ENCODE assay signal across 20 cellular contexts in genomic region chr9:111566234-111566633, GRCh38. TPM values are rescaled to one million over a fixed set of nuclear protein-coding genes. Genes with fewer than 3 reads are reported as not detected.
DNase-seq lines count a peak whose midpoint lies in the region; TF ChIP-seq lines count a peak whose summit lies in the region.
"Had no signal": no experiment of that assay in that cellular context is flagged by ENCODE, and none has a peak within 500 bp of the region (broad histone marks: within the 10 kb centered on the region; RNA-seq: fewer than 3 reads in every experiment).

No MANE protein-coding gene starts in this region.

- in situ Hi-C loops in mammary epithelial cell (cut with MboI; ENCODE audit: low sequenced_read_pairs in 2 of 2), result no loop called here

- H2AK5ac ChIP-seq in neuronal stem cell (ENCODE audit: low read depth, low read length), result no peak overlapping the region

- TF ChIP-seq CTCF in fibroblast of pulmonary artery (IDR thresholded peaks at IDR 0.05; ENCODE audit: low read length, missing control alignments) (no peak), mammary epithelial cell (conservative IDR thresholded peaks at IDR 0.05 in 1 of 2, IDR thresholded peaks at IDR 0.05 in 1 of 2; ENCODE audit: extremely low read depth in 1 of 2, insufficient read depth in 1 of 2, low read depth in 1 of 2, low read length in 2 of 2) (no peak)

- H3K27me3 ChIP-seq in mammary epithelial cell (ENCODE audit: insufficient read depth, low read length), result no peaks in the 10 kb centered on the region
- no peaks in the 10 kb centered on the region for H3K27me3 ChIP-seq in neuronal stem cell (ENCODE audit: control insufficient read depth in 3 of 3, insufficient read depth in 3 of 3, low read depth in 1 of 3, low read length in 3 of 3)
- H3K27me3 ChIP-seq: dorsolateral prefrontal cortex had no signal

- dilution Hi-C loops in mammary epithelial cell (cut with HindIII; ENCODE audit: low sequenced_read_pairs), result no loop called here

- H3K4me2 ChIP-seq in mammary epithelial cell (ENCODE audit: insufficient read depth, low read depth, low read length) (no peak overlapping the region), neuronal stem cell (ENCODE audit: insufficient read depth, low read length, poor library complexity, severe bottlenecking) (no peak overlapping the region)

- no peak overlapping the region for H4K8ac ChIP-seq in neuronal stem cell (ENCODE audit: low read depth, low read length)

- H3K4ac ChIP-seq in neuronal stem cell (ENCODE audit: low read length), result no peak overlapping the region

- H4K20me1 ChIP-seq in mammary epithelial cell (ENCODE audit: insufficient read depth, low read length), result no peaks in the 10 kb centered on the region

- no peak overlapping the region for H2BK5ac ChIP-seq in neuronal stem cell (ENCODE audit: low read length)

- no peaks in the 10 kb centered on the region for H3K79me2 ChIP-seq in mammary epithelial cell (ENCODE audit: insufficient read depth, low read length)

- no peak overlapping the region for H4K91ac ChIP-seq in neuronal stem cell (ENCODE audit: low read depth, low read length, poor library complexity)

- H2BK120ac ChIP-seq in neuronal stem cell (ENCODE audit: low read depth, low read length), result no peak overlapping the region

- H2AFZ ChIP-seq in mammary epithelial cell (ENCODE audit: low read depth, low read length), result no peak overlapping the region
- H2AFZ ChIP-seq in neuronal stem cell (ENCODE audit: low read length), result no peak overlapping the region

- H3K36me3 ChIP-seq in SK-N-MC (ENCODE audit: insufficient read depth, low read length) (peaks cover 31% of the 10 kb centered on the region), mammary epithelial cell (ENCODE audit: insufficient read depth, low read length) (peaks cover 24% of the 10 kb centered on the region), neuronal stem cell (replicated peaks in 1 of 2; ENCODE audit: control insufficient read depth in 2 of 2, insufficient read depth in 2 of 2, low read length in 2 of 2) (peaks cover 25 to 29% of the 10 kb centered on the region in 2 donors)

- no peak overlapping the region for H3K23ac ChIP-seq in neuronal stem cell (ENCODE audit: low read depth, low read length, poor library complexity)

- no peak overlapping the region for H2BK12ac ChIP-seq in neuronal stem cell (ENCODE audit: low read length)

- BruUV-seq in mammary epithelial cell (replicated peaks; lab: Mats Ljungman, UMichigan), result no TSS peak

- H3K14ac ChIP-seq in neuronal stem cell (ENCODE audit: low read length), result no peak overlapping the region

- H3K9me3 ChIP-seq in SK-N-MC (ENCODE audit: low read depth, low read length) (no peaks in the 10 kb centered on the region), mammary epithelial cell (replicated peaks; ENCODE audit: insufficient read depth, low read length) (peaks cover 6% of the 10 kb centered on the region), neuronal stem cell (replicated peaks in 1 of 2; ENCODE audit: control insufficient read depth in 2 of 2, insufficient read depth in 1 of 2, low read depth in 1 of 2, low read length in 2 of 2) (peaks cover 8 to 16% of the 10 kb centered on the region in 2 donors)

- intact Hi-C loops in mammary epithelial cell (cut with micrococcal nuclease), result no loop called here

- H3K27ac ChIP-seq in SK-N-MC (no peak overlapping the region), mammary epithelial cell (ENCODE audit: insufficient read depth, low read depth, low read length) (no peak overlapping the region), neuronal stem cell (replicated peaks; ENCODE audit: low read length) (no peak overlapping the region)
- H3K27ac ChIP-seq: dorsolateral prefrontal cortex, RWPE1 had no signal

- no peak overlapping the region for H3K9ac ChIP-seq in SK-N-MC (ENCODE audit: insufficient read length)
- H3K9ac ChIP-seq in mammary epithelial cell (ENCODE audit: insufficient read depth, low read length), result no peak overlapping the region
- H3K9ac ChIP-seq in neuronal stem cell (ENCODE audit: low read depth, low read length, poor library complexity), result no peak overlapping the region

- H3K4me1 ChIP-seq in mammary epithelial cell (ENCODE audit: insufficient read depth, low read length) (no peaks in the 10 kb centered on the region), neuronal stem cell (ENCODE audit: control insufficient read depth in 2 of 2, insufficient read depth in 1 of 2, low read depth in 1 of 2, low read length in 2 of 2) (no peaks in the 10 kb centered on the region)

- 9% methylated on average over 1 of the region's 1 CpG for WGBS in mammary epithelial cell (ENCODE audit: low coverage, missing lambda C conversion rate)
- WGBS in neuronal stem cell (ENCODE audit: extremely low coverage in 2 of 2, insufficient read length in 2 of 2, insufficient replicate concordance in 1 of 2), 2 donors, result no CpG with 5 or more reads among the region's 1 CpG

- H2BK15ac ChIP-seq in neuronal stem cell (ENCODE audit: low read length), result no peak overlapping the region

- DNase-seq in Ammon's horn (ENCODE audit: low spot score) (peak; percentile 49), SK-N-MC (ENCODE audit: low read depth, low spot score) (peak; percentile 37), fibroblast of pulmonary artery (ENCODE audit: low read depth) (peak; percentile 58), medulla oblongata (ENCODE audit: extremely low spot score) (peak; percentile 19), NCI-H524 (lab: John Stamatoyannopoulos, UW) (no peak), mammary epithelial cell (no peak), neuronal stem cell (ENCODE audit: low spot score) (no peak), D341Med (ENCODE audit: low spot score) (no peak)
- DNase-seq: activated CD4-positive, alpha-beta T cell treated with anti-CD3 and anti-CD28 coated beads, Interleukin-2, amount 10 ng/mL, durations not matched to agents 24 days and 14 days; activated naive CD8-positive, alpha-beta T cell treated with anti-CD3 and anti-CD28 coated beads, Interleukin-2, amount 10 ng/mL, durations not matched to agents 7 days and 5 days; CD8-positive, alpha-beta T cell; dorsolateral prefrontal cortex; KG1; mesendoderm; NCI-H1048; NCI-H1930; NCI-H510A; stimulated activated CD4-positive, alpha-beta T cell treated with anti-CD3 and anti-CD28 coated beads, Interleukin-4, amount 100 ng/mL, for 4 hours had no signal

- H3K79me1 ChIP-seq in neuronal stem cell (ENCODE audit: low read depth, low read length), result no peaks in the 10 kb centered on the region

- CTCF ChIA-PET in mammary epithelial cell (lab: Charles Lee; ENCODE audit: low non-redundant PET), result no interaction called here

- H3K18ac ChIP-seq in neuronal stem cell (ENCODE audit: low read length), result no peak overlapping the region

- H3K4me3 ChIP-seq in SK-N-MC (no peak overlapping the region), fibroblast of pulmonary artery (replicated peaks; ENCODE audit: low read depth, low read length) (no peak overlapping the region), mammary epithelial cell (replicated peaks in 1 of 3; ENCODE audit: insufficient read depth in 1 of 3, low read depth in 2 of 3, low read length in 3 of 3) (no peak overlapping the region), neuronal stem cell (ENCODE audit: low read length in 2 of 2) (no peak overlapping the region)
- H3K4me3 ChIP-seq: dorsolateral prefrontal cortex had no signal

RNA-seq across cellular contexts. Expression of gene PTGR1, which starts 33.2 kb away (rescaled TPM):
- 10 to 100 TPM; 49.0 to 61.6 TPM for total RNA-seq in mammary epithelial cell
- 66.8 TPM for polyA plus RNA-seq in mammary epithelial cell
- polyA minus RNA-seq in mammary epithelial cell, result 56.8 TPM
- 67.1 TPM for polyA plus RNA-seq in neuronal stem cell (2013, experiment 1 of 2)
- polyA plus RNA-seq in neuronal stem cell (2013, experiment 2 of 2), result 67.6 TPM
- total RNA-seq: CD8-positive, alpha-beta T cell; natural killer cell treated with Interleukin-12 subunit alpha and Interleukin-12 subunit beta and Interleukin-15 and Interleukin-18, amount 100 ng/mL, for 72 hours had no signal

RNA-seq across cellular contexts. Expression of gene ZNF483, which starts 41.3 kb away (rescaled TPM):
- total RNA-seq in mammary epithelial cell, result 1 to 10 TPM; 2.1 to 5.7 TPM
- 0.58 TPM for polyA plus RNA-seq in mammary epithelial cell
- 7.5 TPM for polyA minus RNA-seq in mammary epithelial cell
- polyA plus RNA-seq in neuronal stem cell (2013, experiment 1 of 2), result 3.0 TPM
- 3.7 TPM for polyA plus RNA-seq in neuronal stem cell (2013, experiment 2 of 2)

Comparison
In these comparisons a context has a peak if more than half of its experiments do, and no peak if none do; other contexts are left out.
1. DNase-seq: peak in Ammon's horn (single experiment), SK-N-MC (single experiment), fibroblast of pulmonary artery (single experiment) and medulla oblongata (single experiment); none in NCI-H524 (0 of 2), mammary epithelial cell (single experiment), neuronal stem cell (single experiment) and D341Med (single experiment).